17 cellular contexts compared by ENCODE assay signal in genomic region chr6:83633609-83634008, GRCh38.
"Had no signal": no experiment of that assay in that cellular context is flagged by ENCODE, and none has a peak within 500 bp of the region (broad histone marks: within the 10 kb centered on the region; RNA-seq: fewer than 3 reads in every experiment).

No MANE protein-coding gene starts in this region.

- H3K4me3 ChIP-seq: adrenal gland, right lobe of liver, tibial nerve, uterus had no signal

- H3K9ac ChIP-seq: parathyroid adenoma had no signal

- H3K79me2 ChIP-seq: parathyroid adenoma had no signal

- H2AFZ ChIP-seq: parathyroid adenoma had no signal

- H3K4me3 Mint-ChIP-seq: dendritic cell treated with granulocyte-macrophage colony-stimulating factor and Interleukin-4, amounts not matched to agents 40 ng/mL and 50 ng/mL, for 4 days; effector memory CD8-positive, alpha-beta T cell; natural killer cell treated with Interleukin-12 subunit alpha and Interleukin-12 subunit beta and Interleukin-15 and Interleukin-18, amount 100 ng/mL, for 72 hours; stimulated activated naive CD8-positive, alpha-beta T cell treated with anti-CD3 and anti-CD28 coated beads, Interleukin-15, Interleukin-2, amounts not matched to agents 100 ng/mL and 50 ng/mL, for 24 hours had no signal

- H3K27ac Mint-ChIP-seq: activated naive CD4-positive, alpha-beta T cell treated with anti-CD3 and anti-CD28 coated beads, Interleukin-2, amount 50 U/mL, for 72 hours; dendritic cell treated with granulocyte-macrophage colony-stimulating factor and Interleukin-4, amounts not matched to agents 40 ng/mL and 50 ng/mL, for 4 days; effector memory CD8-positive, alpha-beta T cell; natural killer cell treated with Interleukin-12 subunit alpha and Interleukin-12 subunit beta and Interleukin-15 and Interleukin-18, amount 100 ng/mL, for 72 hours; stimulated activated naive CD8-positive, alpha-beta T cell treated with anti-CD3 and anti-CD28 coated beads, Interleukin-15, Interleukin-2, amounts not matched to agents 100 ng/mL and 50 ng/mL, for 24 hours had no signal

- H3K27me3 ChIP-seq: adrenal gland, right lobe of liver, tibial nerve, uterus had no signal

- H3K4me1 ChIP-seq: adrenal gland, parathyroid adenoma, right lobe of liver, tibial nerve, uterus had no signal

- H3K9me3 Mint-ChIP-seq: dendritic cell treated with granulocyte-macrophage colony-stimulating factor and Interleukin-4, amounts not matched to agents 40 ng/mL and 50 ng/mL, for 4 days; stimulated activated naive CD8-positive, alpha-beta T cell treated with anti-CD3 and anti-CD28 coated beads, Interleukin-15, Interleukin-2, amounts not matched to agents 100 ng/mL and 50 ng/mL, for 24 hours had no signal

- H3K36me3 ChIP-seq: adrenal gland, right lobe of liver, tibial nerve, uterus had no signal

- H3K9me3 ChIP-seq: adrenal gland, right lobe of liver, tibial nerve, uterus had no signal

- DNase-seq: activated CD4-positive, alpha-beta T cell treated with anti-CD3 and anti-CD28 coated beads for 1 hour; activated CD8-positive, alpha-beta memory T cell treated with anti-CD3 and anti-CD28 coated beads for 24 hours; activated gamma-delta T cell; adrenal gland; effector memory CD8-positive, alpha-beta T cell; left cardiac atrium; right lobe of liver; small intestine; stimulated activated CD4-positive, alpha-beta T cell treated with anti-CD3 and anti-CD28 coated beads, Interleukin-15, amount 100 ng/mL, for 24 hours; stimulated activated CD4-positive, alpha-beta T cell treated with anti-CD3 and anti-CD28 coated beads, Interleukin-2, amount 100 ng/mL, for 48 hours; uterus had no signal

- ATAC-seq: activated naive CD4-positive, alpha-beta T cell treated with anti-CD3 and anti-CD28 coated beads, Interleukin-2, amount 50 U/mL, for 72 hours; effector memory CD8-positive, alpha-beta T cell; left cardiac atrium; natural killer cell treated with Interleukin-12 subunit alpha and Interleukin-12 subunit beta and Interleukin-15 and Interleukin-18, amount 100 ng/mL, for 72 hours; right lobe of liver had no signal

- H3K27ac ChIP-seq: adrenal gland, parathyroid adenoma, right lobe of liver, tibial nerve, uterus had no signal

- H3K27me3 Mint-ChIP-seq: dendritic cell treated with granulocyte-macrophage colony-stimulating factor and Interleukin-4, amounts not matched to agents 40 ng/mL and 50 ng/mL, for 4 days; natural killer cell treated with Interleukin-12 subunit alpha and Interleukin-12 subunit beta and Interleukin-15 and Interleukin-18, amount 100 ng/mL, for 72 hours; stimulated activated naive CD8-positive, alpha-beta T cell treated with anti-CD3 and anti-CD28 coated beads, Interleukin-15, Interleukin-2, amounts not matched to agents 100 ng/mL and 50 ng/mL, for 24 hours had no signal

- H3K36me3 Mint-ChIP-seq: natural killer cell treated with Interleukin-12 subunit alpha and Interleukin-12 subunit beta and Interleukin-15 and Interleukin-18, amount 100 ng/mL, for 72 hours had no signal
